8 cellular contexts compared by ENCODE assay signal in the genomic region with DNA sequence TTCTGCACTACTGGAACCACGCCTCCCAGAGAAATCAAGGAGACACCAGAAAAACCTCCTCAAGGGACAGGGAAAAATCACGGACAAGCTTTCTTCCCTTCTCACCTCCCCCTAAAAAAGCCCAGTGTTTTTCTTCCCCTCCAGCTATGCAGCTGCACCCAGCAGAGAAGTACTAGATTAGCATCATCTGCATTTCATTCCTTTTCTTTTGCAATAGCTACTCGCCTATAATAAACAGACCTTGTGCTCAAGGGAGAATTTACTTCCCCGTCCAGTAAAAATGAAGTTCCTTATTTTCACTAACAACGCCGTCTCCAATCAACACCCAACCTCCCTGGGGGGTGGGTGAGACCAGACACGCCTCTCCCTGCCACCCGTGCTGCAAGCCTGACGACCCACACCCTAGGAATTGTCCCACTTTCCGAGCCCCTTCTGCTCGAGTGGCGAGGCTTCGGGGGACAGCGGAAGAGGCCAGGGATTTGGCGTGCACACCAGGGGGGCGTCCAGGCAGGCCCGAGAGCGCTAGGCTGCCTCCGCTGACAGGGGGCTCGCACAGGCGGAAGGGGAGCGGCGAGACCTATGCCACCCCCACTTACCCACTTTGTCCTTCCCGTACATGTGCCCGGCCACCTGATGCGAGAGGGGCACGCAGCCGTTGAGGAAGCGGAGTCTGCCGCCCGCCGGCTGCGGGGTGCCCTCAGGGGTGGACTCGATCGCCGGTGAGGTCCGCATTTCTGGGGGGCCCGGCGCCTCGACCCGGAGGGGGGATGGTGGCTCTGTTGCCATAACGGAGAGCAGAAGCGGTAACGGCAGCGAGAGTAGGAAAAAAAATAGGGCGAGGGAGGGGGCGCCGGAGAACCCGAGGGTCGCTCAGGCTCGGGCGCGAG. TPM values are rescaled to one million over a fixed set of nuclear protein-coding genes. Genes with fewer than 3 reads are reported as not detected.
DNase-seq lines count a peak whose midpoint lies in the region; FAIRE-seq and TF ChIP-seq lines count a peak whose summit lies in the region.

No MANE protein-coding gene starts in this region.

- H3K4me2 ChIP-seq in GM23248 (ENCODE audit: unreplicated experiment) = peak overlapping the region; percentile 99

- H3K36me3 ChIP-seq in GM23248 (ENCODE audit: low read depth) = no peaks in the 10 kb centered on the region

- peaks cover 32% of the 10 kb centered on the region for H3F3A ChIP-seq in GM23248 (ENCODE audit: insufficient read depth)

- no peaks in the 10 kb centered on the region for H3K9me3 ChIP-seq in GM23248 (ENCODE audit: low read depth)

- no peaks in the 10 kb centered on the region for H3K9me2 ChIP-seq in GM23248 (ENCODE audit: insufficient read depth)

- TF ChIP-seq POLR2A in lower leg skin (IDR thresholded peaks at IDR 0.05) = no peak

- no peaks in the 10 kb centered on the region for H3K27me3 ChIP-seq in GM23248 (replicated peaks; ENCODE audit: insufficient read depth)

- no peaks in the 10 kb centered on the region for H4K20me1 ChIP-seq in GM23248 (ENCODE audit: insufficient read depth)

- in situ Hi-C loops in GM23248 (cut with MboI) = no loop called here

- no peak for FAIRE-seq in HTR-8/SVneo (lab: Jason Lieb, UNC)

- H3K4me3 ChIP-seq in GM23248 (peak overlapping the region; percentile 84), lower leg skin (ENCODE audit: low read depth, poor library complexity, severe bottlenecking) (peak overlapping the region; percentile 87)

- DNase-seq in DMS114 treated with DMSO at 0.1 percent for 48 hours (lab: John Stamatoyannopoulos, UW; ENCODE audit: unreplicated experiment) = peak; percentile 40
- peak; percentile 70 for DNase-seq in GM23248
- DNase-seq in MV-4-11 (lab: John Stamatoyannopoulos, UW) = peak; percentile 94
- DNase-seq in activated CD4-positive, alpha-beta T cell treated with anti-CD3 and anti-CD28 coated beads, Interleukin-2, amount 50 U/mL, for 48 hours = peak; percentile 37 to 39
- DNase-seq in effector CD8-positive, alpha-beta T cell (lab: John Stamatoyannopoulos, UW) = peak; percentile 36
- peak; percentile 74 to 93 for DNase-seq in lower leg skin (ENCODE audit: low spot score in 2 of 2)
- DNase-seq in stimulated activated CD8-positive, alpha-beta memory T cell treated with anti-CD3 and anti-CD28 coated beads, Interleukin-12 subunit alpha, Interleukin-12 subunit beta, amount 100 ng/mL, for 4 hours (ENCODE audit: low read depth) = peak; percentile 19
- DNase-seq in HTR-8/SVneo (ENCODE audit: insufficient read length, low spot score) = no peak

- intact Hi-C loops in lower leg skin (cut with DNase I; ENCODE audit: low total_unique reads) = loop anchor here (5.0 kb wide), 1 partner anchor 515 kb away; no protein-coding TSS in a partner anchor

- no peak for TF ChIP-seq CTCF in lower leg skin (IDR thresholded peaks at IDR 0.05)

- H3K27ac ChIP-seq in GM23248 = peak overlapping the region; percentile 87

- WGBS in GM23248 (ENCODE audit: low coverage in 1 of 2, low lambda C conversion rate in 2 of 2, missing lambda C conversion rate in 2 of 2), 2 experiments = 1% methylated on average over 20 to 53 of the region's 53 CpGs
- 0 to 1% methylated on average over 45 to 49 of the region's 53 CpGs for WGBS in lower leg skin, 2 donors

- peak overlapping the region; percentile 88 for H3K9ac ChIP-seq in GM23248

- peaks cover 18% of the 10 kb centered on the region; the same call in 1 of the 2 replicates for H3K4me1 ChIP-seq in GM23248 (ENCODE audit: insufficient read depth)

- peaks cover 61% of the 10 kb centered on the region for H3K79me2 ChIP-seq in GM23248 (ENCODE audit: insufficient read depth)

- peak overlapping the region; percentile 96 for H2AFZ ChIP-seq in GM23248

RNA-seq across cellular contexts. Expression of gene IPMK, which starts 0.6 kb away (rescaled TPM):
- total RNA-seq in GM23248 (2014; rRNA removed; shearing (Covaris generic)) = 6.6 and 7.0 TPM in 2 replicates
- polyA plus RNA-seq in GM23248 (2016; fragmentation: Nextera tagmentation; extraction: Ambion mirVana) = 3.0 and 3.6 TPM in 2 replicates
- total RNA-seq in lower leg skin = 10 to 100 TPM in 2 of 4 donors, 1 to 10 TPM in 2; 8.8 to 13.4 (median 11.0) TPM

RNA-seq across cellular contexts. Expression of gene CISD1, which starts 1.9 kb away (rescaled TPM):
- total RNA-seq in GM23248 (2014; rRNA removed; shearing (Covaris generic)) = 9.0 and 40.4 TPM in 2 replicates
- 97.6 and 99.7 TPM in 2 replicates for polyA plus RNA-seq in GM23248 (2016; fragmentation: Nextera tagmentation; extraction: Ambion mirVana)
- total RNA-seq in lower leg skin = 10 to 100 TPM; 10.5 to 42.1 (median 13.1) TPM
